Comparison of ENCODE assay signal across 3 cellular contexts in the genomic region with DNA sequence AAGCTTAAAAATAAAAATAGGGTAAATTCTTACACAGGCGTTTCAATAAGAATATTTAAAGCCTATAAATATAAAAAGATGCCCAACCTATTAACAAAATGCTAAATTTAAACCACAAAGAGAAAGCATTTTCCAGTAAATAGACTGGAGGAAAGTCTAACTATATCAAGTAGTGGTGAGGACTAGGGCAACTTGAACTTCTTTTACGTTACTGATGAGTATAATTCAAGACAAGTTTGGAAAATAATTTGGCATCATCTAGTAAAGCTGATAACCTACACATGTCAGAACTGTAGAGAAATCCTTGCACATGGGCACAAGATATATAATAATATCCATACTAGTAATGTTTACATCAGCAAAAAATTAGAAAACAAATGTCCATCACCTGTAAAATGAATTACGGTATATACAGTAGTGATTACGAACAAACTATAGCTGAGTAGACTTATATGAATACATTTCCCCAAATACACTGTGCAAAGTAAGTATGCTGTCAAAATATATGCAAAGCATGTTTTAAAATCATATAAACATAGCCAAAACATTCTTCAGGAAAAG.
TF ChIP-seq lines count a peak whose summit lies in the region.

No MANE protein-coding gene starts in this region.

TF ChIP-seq in A549, 52 proteins besides CTCF, POLR2A, EP300 and RAD21 (continued from another document):
- TF ChIP-seq CBX8 (IDR thresholded peaks at IDR 0.05) (no peak), KDM5A (IDR thresholded peaks at IDR 0.05) (no peak)

TF ChIP-seq in HEK293, 187 proteins besides CTCF, POLR2A, EP300 and RAD21:
- TF ChIP-seq ZNF184 (tag by site-specific recombination; IDR thresholded peaks at IDR 0.05) (peak; percentile 87), IKZF3 (tag by site-specific recombination; IDR thresholded peaks at IDR 0.05) (no peak)

TF ChIP-seq in K562, 482 proteins besides CTCF, POLR2A, EP300 and RAD21 (continued from another document):
- peak in 1 of 2 experiments; percentile 78; a peak in 2 of 3 replicates for TF ChIP-seq CBX3 (IDR thresholded peaks at IDR 0.05; ENCODE audit: borderline replicate concordance in 1 of 2, low read length in 2 of 2)
- TF ChIP-seq FOSL1 (tag; conservative IDR thresholded peaks at IDR 0.05): no peak
- TF ChIP-seq IFI16 (CRISPR knock-in tag; IDR thresholded peaks at IDR 0.05): no peak
- peak; percentile 16; the same call in 1 of the 2 replicates for TF ChIP-seq MAFF (IDR thresholded peaks at IDR 0.05; ENCODE audit: low read length)
- no peak for TF ChIP-seq ELF2 (CRISPR knock-in tag; IDR thresholded peaks at IDR 0.05)
- peak; percentile 68 for TF ChIP-seq ZNF316 (IDR thresholded peaks at IDR 0.05)
- peak; percentile 51 for TF ChIP-seq C11orf30 (IDR thresholded peaks at IDR 0.05; ENCODE audit: low read depth)
- TF ChIP-seq RBM25 (IDR thresholded peaks at IDR 0.05; ENCODE audit: low read depth, low read length, severe bottlenecking): peak; percentile 74
